ENCODE assay signal across 22 cellular contexts in the genomic region with DNA sequence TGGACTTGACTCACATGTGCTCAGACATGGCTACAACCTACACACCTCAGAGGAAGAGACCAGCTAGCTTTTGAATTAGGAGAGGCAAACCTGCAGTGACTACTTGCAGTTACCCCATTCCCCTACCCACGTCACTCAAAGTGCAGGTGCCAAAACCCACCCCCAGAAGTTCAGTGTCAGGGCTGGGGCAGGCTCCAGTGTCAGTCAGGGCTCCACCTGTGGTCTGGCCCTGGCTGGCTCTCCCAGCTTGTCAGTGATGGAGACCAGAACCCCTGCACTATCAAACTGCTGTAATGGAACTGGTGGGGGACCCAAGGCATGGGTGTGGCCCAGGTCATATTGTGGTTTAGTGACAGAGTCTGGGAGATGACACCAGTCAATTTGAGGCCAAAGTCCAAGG. TPM values are rescaled to one million over a fixed set of nuclear protein-coding genes. Genes with fewer than 3 reads are reported as not detected.
A peak's percentile ranks its signal among the peaks of the same experiment; 100 is the strongest.
DNase-seq lines count a peak whose midpoint lies in the region; ATAC-seq and TF ChIP-seq lines count a peak whose summit lies in the region.
"Had no signal": no experiment of that assay in that cellular context is flagged by ENCODE, and none has a peak within 500 bp of the region (broad histone marks: within the 10 kb centered on the region; RNA-seq: fewer than 3 reads in every experiment).

No MANE protein-coding gene starts in this region.

- no peak overlapping the region for H3K4me3 ChIP-seq in endodermal cell (ENCODE audit: low read length)
- H3K4me3 ChIP-seq: Peyer's patch had no signal

- H3K9ac ChIP-seq in endodermal cell (ENCODE audit: extremely low read depth, low read length, poor library complexity, severe bottlenecking): no peak overlapping the region

- H3K27me3 Mint-ChIP-seq in activated B cell treated with CpG ODN at 0.5 μM for 24 hours (peaks cover 3% of the 10 kb centered on the region), endodermal cell (ENCODE audit: insufficient read depth) (peaks cover 1% of the 10 kb centered on the region)

- in situ Hi-C loops in GM13977 (cut with MboI; ENCODE audit: low pct_unique_long_range_greater_than_20kb, low sequenced_read_pairs, unreplicated experiment): no loop called here

- POLR2A ChIA-PET in activated B cell treated with CpG ODN at 0.5 μM for 24 hours (lab: Charles Lee): no interaction called here

- TF ChIP-seq CTCF in activated B cell treated with CpG ODN at 0.5 μM for 24 hours (IDR thresholded peaks at IDR 0.05): no peak
- no peak for TF ChIP-seq CTCF in endodermal cell (conservative IDR thresholded peaks at IDR 0.05)
- no peak for TF ChIP-seq CTCF in GM13977 (IDR thresholded peaks at IDR 0.05; ENCODE audit: extremely low read depth, insufficient read depth, missing control alignments)

- no peaks in the 10 kb centered on the region for H3K27me3 ChIP-seq in endodermal cell (ENCODE audit: control insufficient read depth, insufficient read depth, low read length, poor library complexity, severe bottlenecking)
- H3K27me3 ChIP-seq: Peyer's patch had no signal

- no peaks in the 10 kb centered on the region for H3K9me3 Mint-ChIP-seq in activated B cell treated with CpG ODN at 0.5 μM for 24 hours
- no peaks in the 10 kb centered on the region for H3K9me3 Mint-ChIP-seq in endodermal cell
- H3K9me3 Mint-ChIP-seq: CD8-positive, alpha-beta memory T cell had no signal

- H3K36me3 Mint-ChIP-seq in activated B cell treated with CpG ODN at 0.5 μM for 24 hours (ENCODE audit: low read depth) (no peaks in the 10 kb centered on the region), endodermal cell (ENCODE audit: low read depth) (no peaks in the 10 kb centered on the region)
- H3K36me3 Mint-ChIP-seq: CD8-positive, alpha-beta memory T cell; IgD-negative memory B cell had no signal

- H3K4me1 ChIP-seq in endodermal cell (ENCODE audit: control insufficient read depth, insufficient read depth, low read length): no peaks in the 10 kb centered on the region
- H3K4me1 ChIP-seq: Peyer's patch had no signal

- H3K27ac Mint-ChIP-seq in activated B cell treated with CpG ODN at 0.5 μM for 24 hours (no peak overlapping the region), endodermal cell (no peak overlapping the region)
- H3K27ac Mint-ChIP-seq: CD8-positive, alpha-beta memory T cell; IgD-negative memory B cell had no signal

- H3K4me1 Mint-ChIP-seq in activated B cell treated with CpG ODN at 0.5 μM for 24 hours: no peaks in the 10 kb centered on the region
- H3K4me1 Mint-ChIP-seq in endodermal cell: no peaks in the 10 kb centered on the region
- H3K4me1 Mint-ChIP-seq: CD8-positive, alpha-beta memory T cell; IgD-negative memory B cell had no signal

- CTCF ChIA-PET in activated B cell treated with CpG ODN at 0.5 μM for 24 hours (lab: Charles Lee): no interaction called here

- no peaks in the 10 kb centered on the region for H3K9me3 ChIP-seq in endodermal cell (ENCODE audit: control insufficient read depth, low read length)
- H3K9me3 ChIP-seq: Peyer's patch had no signal

- H3K27ac ChIP-seq in endodermal cell (ENCODE audit: low read depth, low read length): no peak overlapping the region
- H3K27ac ChIP-seq: Peyer's patch had no signal

- ATAC-seq in activated B cell treated with CpG ODN at 0.5 μM for 24 hours (ENCODE audit: low read depth): no peak
- ATAC-seq: HCT116 had no signal

- 96% methylated on average over 1 of the region's 1 CpG; no CpG with 5 or more reads in 1 of the 2 experiments for WGBS in endodermal cell (ENCODE audit: insufficient coverage in 1 of 2, insufficient read length in 1 of 2), 2 experiments

- no peak overlapping the region for H3K4me3 Mint-ChIP-seq in activated B cell treated with CpG ODN at 0.5 μM for 24 hours
- H3K4me3 Mint-ChIP-seq in endodermal cell: no peak overlapping the region
- H3K4me3 Mint-ChIP-seq: CD8-positive, alpha-beta memory T cell; IgD-negative memory B cell had no signal

- no peaks in the 10 kb centered on the region for H3K36me3 ChIP-seq in endodermal cell (ENCODE audit: control insufficient read depth, insufficient read depth, low read length)
- H3K36me3 ChIP-seq: Peyer's patch had no signal

- DNase-seq in activated T-cell treated with anti-CD3 and anti-CD28 coated beads, Interleukin-2, amount 50 U/mL, for 1 hour: peak; percentile 4
- DNase-seq in activated T-cell treated with anti-CD3 and anti-CD28 coated beads for 4 hours: no peak
- DNase-seq in activated B cell treated with CpG ODN at 0.5 μM for 24 hours: peak; percentile 5
- peak; percentile 20 for DNase-seq in endodermal cell
- peak; percentile 5 for DNase-seq in stimulated activated CD8-positive, alpha-beta memory T cell treated with anti-CD3 and anti-CD28 coated beads, Interleukin-4, amount 100 ng/mL, for 48 hours
- DNase-seq in GM13977 (ENCODE audit: low spot score): no peak
- no peak for DNase-seq in pons (ENCODE audit: low spot score)
- DNase-seq in DMS53 (lab: John Stamatoyannopoulos, UW): no peak
- DNase-seq: AML-193, C1 segment of cervical spinal cord, GDM1, GOT3, NCI-H1105, NCI-H2029 treated with DMSO at 0.1 percent for 48 hours, NCI-H2171, NCI-H345, NCI-H524, NCI-H774 had no signal

- intact Hi-C loops in activated B cell treated with CpG ODN at 0.5 μM for 24 hours (cut with micrococcal nuclease): no loop called here

RNA-seq across cellular contexts. Expression of a gene that starts 32.6 kb away (rescaled TPM):
- total RNA-seq in activated B cell treated with CpG ODN at 0.5 μM for 24 hours (34.8 and 36.2 TPM in 2 replicates), endodermal cell (10 to 100 TPM; 46.8 to 50.4 TPM)
- 48.2 TPM for polyA plus RNA-seq in endodermal cell (2013, experiment 1 of 2)
- 42.7 TPM for polyA plus RNA-seq in endodermal cell (2013, experiment 2 of 2)

Comparison
In these comparisons a context has a peak if more than half of its experiments do, and no peak if none do; other contexts are left out.
1. DNase-seq: peak in activated T-cell treated with anti-CD3 and anti-CD28 coated beads, Interleukin-2, amount 50 U/mL, for 1 hour (single experiment), activated B cell treated with CpG ODN at 0.5 μM for 24 hours (single experiment), endodermal cell (single experiment) and stimulated activated CD8-positive, alpha-beta memory T cell treated with anti-CD3 and anti-CD28 coated beads, Interleukin-4, amount 100 ng/mL, for 48 hours (single experiment); none in activated T-cell treated with anti-CD3 and anti-CD28 coated beads for 4 hours (single experiment), GM13977 (single experiment), pons (single experiment) and DMS53 (single experiment).